8 cellular contexts compared by ENCODE assay signal in genomic region chr11:72781063-72781312, GRCh38. TPM values are rescaled to one million over a fixed set of nuclear protein-coding genes. Genes with fewer than 3 reads are reported as not detected.
A peak's percentile ranks its signal among the peaks of the same experiment; 100 is the strongest.
DNase-seq lines count a peak whose midpoint lies in the region; ATAC-seq, FAIRE-seq and TF ChIP-seq lines count a peak whose summit lies in the region.

No MANE protein-coding gene starts in this region.

- H3K9me3 ChIP-seq in thymus (ENCODE audit: control insufficient read depth), result no peaks in the 10 kb centered on the region

- H3K4me1 ChIP-seq in thymus (ENCODE audit: control insufficient read depth, insufficient read depth, low read length), result peaks cover 6% of the 10 kb centered on the region

- intact Hi-C loops in activated CD4-positive, alpha-beta T cell treated with anti-CD3 and anti-CD28 coated beads for 36 hours (cut with DNase I, micrococcal nuclease), result loop anchor here in 1 of 2 experiments (1.0 kb wide), 2 partner anchors 29 to 33 kb away; partner anchors contain the start of genes ARAP1 and ATG16L2

- no peaks in the 10 kb centered on the region for H3K27me3 Mint-ChIP-seq in activated CD4-positive, alpha-beta T cell treated with anti-CD3 and anti-CD28 coated beads for 36 hours
- H3K27me3 Mint-ChIP-seq in activated naive CD8-positive, alpha-beta T cell, result no peaks in the 10 kb centered on the region

- H3K4me3 Mint-ChIP-seq in activated CD4-positive, alpha-beta T cell treated with anti-CD3 and anti-CD28 coated beads for 36 hours, result peak overlapping the region; percentile 62
- H3K4me3 Mint-ChIP-seq in activated naive CD8-positive, alpha-beta T cell, result peak overlapping the region; percentile 51

- H3K27ac ChIP-seq in thymus (ENCODE audit: low read depth), result no peak overlapping the region

- H3K4me3 ChIP-seq in kidney epithelial cell (ENCODE audit: low read depth, low read length) (peak overlapping the region; percentile 49), thymus (ENCODE audit: low read length) (peak overlapping the region; percentile 72)

- ATAC-seq in activated CD4-positive, alpha-beta T cell treated with anti-CD3 and anti-CD28 coated beads for 36 hours, result no peak
- no peak for ATAC-seq in GM19455 (IDR thresholded peaks at IDR 0.05; ENCODE audit: unreplicated experiment)

- H3K9me3 Mint-ChIP-seq in activated CD4-positive, alpha-beta T cell treated with anti-CD3 and anti-CD28 coated beads for 36 hours (ENCODE audit: low read depth), result no peaks in the 10 kb centered on the region
- no peaks in the 10 kb centered on the region for H3K9me3 Mint-ChIP-seq in activated naive CD8-positive, alpha-beta T cell (ENCODE audit: low read depth)

- no peak overlapping the region for H3K27ac Mint-ChIP-seq in activated CD4-positive, alpha-beta T cell treated with anti-CD3 and anti-CD28 coated beads for 36 hours
- H3K27ac Mint-ChIP-seq in activated naive CD8-positive, alpha-beta T cell, result no peak overlapping the region

- no peak for DNase-seq in activated CD4-positive, alpha-beta T cell treated with anti-CD3 and anti-CD28 coated beads for 36 hours
- no peak for DNase-seq in activated CD4-positive, alpha-beta T cell treated with anti-CD3 and anti-CD28 coated beads, Interleukin-2, amount 50 U/mL, for 4 hours
- no peak for DNase-seq in kidney epithelial cell (ENCODE audit: low read depth)
- DNase-seq in amniotic stem cell (lab: John Stamatoyannopoulos, UW), result no peak
- no peak for DNase-seq in D721Med (ENCODE audit: insufficient read length, low spot score)

- no peak for FAIRE-seq in D721Med (lab: Jason Lieb, UNC)

- CTCF ChIA-PET in activated CD4-positive, alpha-beta T cell treated with anti-CD3 and anti-CD28 coated beads for 36 hours (lab: Charles Lee), result interaction anchor here (0.5 to 2.5 kb wide), 3 partner anchors 13 to 77 kb away, joined by 3 to 26 read pairs (median 4); partner anchors contain the start of gene STARD10

- H3K36me3 ChIP-seq in kidney epithelial cell (ENCODE audit: control insufficient read depth, insufficient read depth, low read length) (no peaks in the 10 kb centered on the region), thymus (ENCODE audit: control insufficient read depth, insufficient read depth) (no peaks in the 10 kb centered on the region)

- H3K4me1 Mint-ChIP-seq in activated CD4-positive, alpha-beta T cell treated with anti-CD3 and anti-CD28 coated beads for 36 hours, result peaks cover 16% of the 10 kb centered on the region
- H3K4me1 Mint-ChIP-seq in activated naive CD8-positive, alpha-beta T cell (ENCODE audit: low read depth), result peaks cover 16% of the 10 kb centered on the region

- 47% methylated on average over 17 of the region's 17 CpGs for whole genome bisulfite sequencing in thymus

- TF ChIP-seq CTCF in kidney epithelial cell (IDR thresholded peaks at IDR 0.05; ENCODE audit: insufficient read depth, low read length, poor library complexity, severe bottlenecking) (no peak), D721Med (IDR thresholded peaks at IDR 0.05; ENCODE audit: insufficient read depth, missing control alignments) (no peak)

- no peaks in the 10 kb centered on the region for H3K27me3 ChIP-seq in kidney epithelial cell (ENCODE audit: control insufficient read depth, insufficient read depth, low read length)
- H3K27me3 ChIP-seq in thymus (ENCODE audit: control insufficient read depth, insufficient read depth), result peaks cover 2% of the 10 kb centered on the region

- no peaks in the 10 kb centered on the region for H3K36me3 Mint-ChIP-seq in activated CD4-positive, alpha-beta T cell treated with anti-CD3 and anti-CD28 coated beads for 36 hours (ENCODE audit: low read depth)
- no peaks in the 10 kb centered on the region for H3K36me3 Mint-ChIP-seq in activated naive CD8-positive, alpha-beta T cell

- POLR2A ChIA-PET in activated CD4-positive, alpha-beta T cell treated with anti-CD3 and anti-CD28 coated beads for 36 hours (lab: Charles Lee), result no interaction called here

RNA-seq across cellular contexts. Expression of gene STARD10, which starts 12.9 kb away (rescaled TPM):
- total RNA-seq in activated CD4-positive, alpha-beta T cell treated with anti-CD3 and anti-CD28 coated beads for 36 hours, result 10 to 100 TPM in 1 of 2 experiments, 1 to 10 TPM in 1; 8.3 to 12.9 TPM
- total RNA-seq in kidney epithelial cell, result 94.8 and 128 TPM in 2 replicates
- 39.7 TPM for polyA plus RNA-seq in thymus

RNA-seq across cellular contexts. Expression of gene ARAP1, which starts 28.8 kb away (rescaled TPM):
- 10 to 100 TPM; 69.9 to 76.6 TPM for total RNA-seq in activated CD4-positive, alpha-beta T cell treated with anti-CD3 and anti-CD28 coated beads for 36 hours
- 92.3 and 97.1 TPM in 2 replicates for total RNA-seq in kidney epithelial cell
- 92.2 TPM for polyA plus RNA-seq in thymus

RNA-seq across cellular contexts. Expression of gene ATG16L2, which starts 33.2 kb away (rescaled TPM):
- total RNA-seq in activated CD4-positive, alpha-beta T cell treated with anti-CD3 and anti-CD28 coated beads for 36 hours, result 10 to 100 TPM; 55.3 to 59.4 TPM
- 12.8 and 24.3 TPM in 2 replicates for total RNA-seq in kidney epithelial cell
- 56.5 TPM for polyA plus RNA-seq in thymus
